1 cellular context compared by ENCODE assay signal in genomic region chr1:64263335-64263734, GRCh38.
TF ChIP-seq lines count a peak whose summit lies in the region.

No MANE protein-coding gene starts in this region.

TF ChIP-seq in HEK293, 187 proteins besides CTCF, POLR2A, EP300 and RAD21 (continued from another document):
- TF ChIP-seq PRDM10 (tag by site-specific recombination; IDR thresholded peaks at IDR 0.05) (0 out of 2 replicates have a peak, but pooled peaks have one; percentile 18), ZBTB17 (tag by site-specific recombination; IDR thresholded peaks at IDR 0.05) (peak; percentile 85), ZNF776 (tag by site-specific recombination; IDR thresholded peaks at IDR 0.05; ENCODE audit: borderline replicate concordance) (no peak), ZNF558 (tag by site-specific recombination; IDR thresholded peaks at IDR 0.05) (0 out of 2 replicates have a peak, but pooled peaks have one; percentile 32), ZNF155 (tag by site-specific recombination; IDR thresholded peaks at IDR 0.05) (no peak), GLIS1 (tag by site-specific recombination; IDR thresholded peaks at IDR 0.05) (no peak), HOXC10 (CRISPR knock-in tag; IDR thresholded peaks at IDR 0.05) (no peak), ZFHX2 (tag by site-specific recombination; conservative IDR thresholded peaks at IDR 0.05) (peak; percentile 65)
- TF ChIP-seq, protein P1, sequence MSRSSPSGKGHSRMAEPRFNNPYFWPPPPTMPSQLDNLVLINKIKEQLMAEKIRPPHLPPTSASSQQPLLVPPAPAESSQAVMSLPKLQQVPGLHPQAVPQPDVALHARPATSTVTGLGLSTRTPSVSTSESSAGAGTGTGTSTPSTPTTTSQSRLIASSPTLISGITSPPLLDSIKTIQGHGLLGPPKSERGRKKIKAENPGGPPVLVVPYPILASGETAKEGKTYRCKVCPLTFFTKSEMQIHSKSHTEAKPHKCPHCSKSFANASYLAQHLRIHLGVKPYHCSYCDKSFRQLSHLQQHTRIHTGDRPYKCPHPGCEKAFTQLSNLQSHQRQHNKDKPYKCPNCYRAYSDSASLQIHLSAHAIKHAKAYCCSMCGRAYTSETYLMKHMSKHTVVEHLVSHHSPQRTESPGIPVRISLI (tag by site-specific recombination; IDR thresholded peaks at IDR 0.05) = peak; percentile 22; the same call in 1 of the 2 replicates
- TF ChIP-seq, protein P2, sequence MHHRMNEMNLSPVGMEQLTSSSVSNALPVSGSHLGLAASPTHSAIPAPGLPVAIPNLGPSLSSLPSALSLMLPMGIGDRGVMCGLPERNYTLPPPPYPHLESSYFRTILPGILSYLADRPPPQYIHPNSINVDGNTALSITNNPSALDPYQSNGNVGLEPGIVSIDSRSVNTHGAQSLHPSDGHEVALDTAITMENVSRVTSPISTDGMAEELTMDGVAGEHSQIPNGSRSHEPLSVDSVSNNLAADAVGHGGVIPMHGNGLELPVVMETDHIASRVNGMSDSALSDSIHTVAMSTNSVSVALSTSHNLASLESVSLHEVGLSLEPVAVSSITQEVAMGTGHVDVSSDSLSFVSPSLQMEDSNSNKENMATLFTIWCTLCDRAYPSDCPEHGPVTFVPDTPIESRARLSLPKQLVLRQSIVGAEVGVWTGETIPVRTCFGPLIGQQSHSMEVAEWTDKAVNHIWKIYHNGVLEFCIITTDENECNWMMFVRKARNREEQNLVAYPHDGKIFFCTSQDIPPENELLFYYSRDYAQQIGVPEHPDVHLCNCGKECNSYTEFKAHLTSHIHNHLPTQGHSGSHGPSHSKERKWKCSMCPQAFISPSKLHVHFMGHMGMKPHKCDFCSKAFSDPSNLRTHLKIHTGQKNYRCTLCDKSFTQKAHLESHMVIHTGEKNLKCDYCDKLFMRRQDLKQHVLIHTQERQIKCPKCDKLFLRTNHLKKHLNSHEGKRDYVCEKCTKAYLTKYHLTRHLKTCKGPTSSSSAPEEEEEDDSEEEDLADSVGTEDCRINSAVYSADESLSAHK (tag by site-specific recombination; IDR thresholded peaks at IDR 0.05) = no peak
